2 cellular contexts compared by ENCODE assay signal in genomic region chr12:63179224-63179623, GRCh38.
TF ChIP-seq lines count a peak whose summit lies in the region.

No MANE protein-coding gene starts in this region.

TF ChIP-seq in HEK293, 187 proteins besides CTCF, POLR2A, EP300 and RAD21 (continued from another document):
- no peak for TF ChIP-seq ZNF610 (tag by site-specific recombination; IDR thresholded peaks at IDR 0.05; ENCODE audit: borderline replicate concordance)
- TF ChIP-seq ZNF768 (tag by site-specific recombination; IDR thresholded peaks at IDR 0.05) = no peak
- TF ChIP-seq ZNF580 (tag by site-specific recombination; IDR thresholded peaks at IDR 0.05) = no peak

TF ChIP-seq in K562, 482 proteins besides CTCF, POLR2A, EP300 and RAD21 (continued from another document):
- TF ChIP-seq ZNF668 (CRISPR knock-in tag; IDR thresholded peaks at IDR 0.05) (no peak), SP1 (CRISPR knock-in tag; IDR thresholded peaks at IDR 0.05) (no peak), CEBPG (CRISPR knock-in tag; IDR thresholded peaks at IDR 0.05) (no peak), CEBPG (tag; conservative IDR thresholded peaks at IDR 0.05 in 1 of 2, IDR thresholded peaks at IDR 0.05 in 1 of 2) (peak in 1 of 2 experiments; percentile 23; a peak in 1 of 4 replicates), SMAD3 (CRISPR knock-in tag; conservative IDR thresholded peaks at IDR 0.05) (no peak)
